24 cellular contexts compared by ENCODE assay signal in genomic region chr2:103151046-103151445, GRCh38.
DNase-seq lines count a peak whose midpoint lies in the region; ATAC-seq and TF ChIP-seq lines count a peak whose summit lies in the region.
"Had no signal": no experiment of that assay in that cellular context is flagged by ENCODE, and none has a peak within 500 bp of the region (broad histone marks: within the 10 kb centered on the region; RNA-seq: fewer than 3 reads in every experiment).

No MANE protein-coding gene starts in this region.

- no peaks in the 10 kb centered on the region for H3K36me3 Mint-ChIP-seq in natural killer cell
- H3K36me3 Mint-ChIP-seq: CD14-positive monocyte; CD4-positive, alpha-beta memory T cell; CD4-positive, CD25-positive, alpha-beta regulatory T cell; CD8-positive, alpha-beta memory T cell had no signal

- TF ChIP-seq CTCF in MM.1S (IDR thresholded peaks at IDR 0.05; ENCODE audit: low read length) (no peak), esophagus muscularis mucosa (IDR thresholded peaks at IDR 0.05) (no peak), natural killer cell (IDR thresholded peaks at IDR 0.05) (no peak)

- H3K9ac ChIP-seq in MM.1S (ENCODE audit: low read length): no peak overlapping the region
- H3K9ac ChIP-seq: BLaER1 had no signal

- H4K20me1 ChIP-seq in MM.1S (ENCODE audit: insufficient read depth, low read length): no peaks in the 10 kb centered on the region
- H4K20me1 ChIP-seq: BLaER1 had no signal

- no peak for TF ChIP-seq POLR2A in esophagus muscularis mucosa (IDR thresholded peaks at IDR 0.05; ENCODE audit: low read depth)

- no peak overlapping the region for H3K4me2 ChIP-seq in MM.1S (ENCODE audit: low read depth, low read length)
- H3K4me2 ChIP-seq: BLaER1 had no signal

- H3K36me3 ChIP-seq in MM.1S (replicated peaks; ENCODE audit: insufficient read depth, low read length): no peaks in the 10 kb centered on the region
- H3K36me3 ChIP-seq in esophagus muscularis mucosa: no peaks in the 10 kb centered on the region
- H3K36me3 ChIP-seq: BE2C, BLaER1 had no signal

- no peaks in the 10 kb centered on the region for H3F3A ChIP-seq in MM.1S (ENCODE audit: insufficient read depth, low read length)

- peaks cover 15 to 20% of the 10 kb centered on the region in 2 donors for H3K4me1 Mint-ChIP-seq in natural killer cell
- H3K4me1 Mint-ChIP-seq: CD14-positive monocyte; CD4-positive, alpha-beta memory T cell; CD4-positive, CD25-positive, alpha-beta regulatory T cell; CD8-positive, alpha-beta memory T cell had no signal

- 83% methylated on average over 3 of the region's 3 CpGs for WGBS in esophagus muscularis mucosa

- DNase-seq in MM.1S (peak; percentile 32), MV-4-11 (lab: John Stamatoyannopoulos, UW) (peak; percentile 33), esophagus muscularis mucosa (ENCODE audit: extremely low spot score) (peak; percentile 19), natural killer cell (no peak), KG1 (lab: John Stamatoyannopoulos, UW) (no peak), iPS-NIHi11 (ENCODE audit: low spot score) (no peak)
- DNase-seq: 8988T; ACHN; BE2C; C1 segment of cervical spinal cord; CD4-positive, alpha-beta memory T cell; CD4-positive, CD25-positive, alpha-beta regulatory T cell; CD8-positive, alpha-beta memory T cell; COR-L47; DMS 273 treated with DMSO at 0.1 percent for 48 hours; DMS153; DMS79; DND-41; EL; GDM1 had no signal

- H3K9me3 ChIP-seq in MM.1S (replicated peaks; ENCODE audit: insufficient read depth, low read length) (no peaks in the 10 kb centered on the region), esophagus muscularis mucosa (no peaks in the 10 kb centered on the region)
- H3K9me3 ChIP-seq: BE2C, BLaER1 had no signal

- H3K9me2 ChIP-seq in MM.1S (replicated peaks; ENCODE audit: insufficient read depth, low read length): no peaks in the 10 kb centered on the region

- H2AFZ ChIP-seq in MM.1S (ENCODE audit: low read length): no peak overlapping the region

- peak overlapping the region; percentile 43 for H3K4me3 Mint-ChIP-seq in natural killer cell
- H3K4me3 Mint-ChIP-seq: CD14-positive monocyte; CD4-positive, alpha-beta memory T cell; CD4-positive, CD25-positive, alpha-beta regulatory T cell; CD8-positive, alpha-beta memory T cell had no signal

- no peaks in the 10 kb centered on the region for H3K9me3 Mint-ChIP-seq in natural killer cell

- no peaks in the 10 kb centered on the region for H3K79me2 ChIP-seq in MM.1S (ENCODE audit: low read length)

- H3K27me3 Mint-ChIP-seq in natural killer cell (ENCODE audit: low read depth in 2 of 2): peaks cover 2 to 7% of the 10 kb centered on the region in 2 donors
- H3K27me3 Mint-ChIP-seq: CD4-positive, alpha-beta memory T cell had no signal

- ATAC-seq in natural killer cell: peak in 1 of 3 donors; percentile 53
- ATAC-seq in HG03095 (IDR thresholded peaks at IDR 0.05; ENCODE audit: unreplicated experiment): no peak
- ATAC-seq: GM12878 had no signal

- H3K4me1 ChIP-seq in MM.1S (ENCODE audit: low read length) (0 out of 2 replicates have a peak, but pooled peaks cover 8% of the 10 kb centered on the region), esophagus muscularis mucosa (peaks cover 0 to 25% (median 20%) of the 10 kb centered on the region in 4 donors)
- H3K4me1 ChIP-seq: BE2C, BLaER1 had no signal

- intact Hi-C loops in esophagus muscularis mucosa (cut with DNase I): no loop called here
- intact Hi-C loops in natural killer cell (cut with micrococcal nuclease): no loop called here

- H3K27ac ChIP-seq in MM.1S (ENCODE audit: low read length) (no peak overlapping the region), esophagus muscularis mucosa (replicated peaks in 1 of 4) (no peak overlapping the region)
- H3K27ac ChIP-seq: BLaER1 had no signal

- H3K4me3 ChIP-seq in MM.1S (ENCODE audit: low read length): no peak overlapping the region
- no peak overlapping the region for H3K4me3 ChIP-seq in esophagus muscularis mucosa
- H3K4me3 ChIP-seq: BLaER1, GM12878 had no signal

- no peak for TF ChIP-seq EP300 in esophagus muscularis mucosa (IDR thresholded peaks at IDR 0.05)

- no peaks in the 10 kb centered on the region for H3K27me3 ChIP-seq in MM.1S (replicated peaks; ENCODE audit: insufficient read depth, low read length)
- H3K27me3 ChIP-seq in esophagus muscularis mucosa: no peaks in the 10 kb centered on the region
- H3K27me3 ChIP-seq: BE2C, BLaER1 had no signal

- peak overlapping the region; percentile 10 to 55 for H3K27ac Mint-ChIP-seq in natural killer cell
- H3K27ac Mint-ChIP-seq: CD4-positive, alpha-beta memory T cell; CD4-positive, CD25-positive, alpha-beta regulatory T cell; CD8-positive, alpha-beta memory T cell had no signal

Comparison
In these comparisons a context has a peak if more than half of its experiments do, and no peak if none do; other contexts are left out.
1. DNase-seq: peak in MM.1S (single experiment), MV-4-11 (single experiment) and esophagus muscularis mucosa (single experiment); none in natural killer cell (single experiment), KG1 (single experiment) and iPS-NIHi11 (single experiment).